In the genomic region with DNA sequence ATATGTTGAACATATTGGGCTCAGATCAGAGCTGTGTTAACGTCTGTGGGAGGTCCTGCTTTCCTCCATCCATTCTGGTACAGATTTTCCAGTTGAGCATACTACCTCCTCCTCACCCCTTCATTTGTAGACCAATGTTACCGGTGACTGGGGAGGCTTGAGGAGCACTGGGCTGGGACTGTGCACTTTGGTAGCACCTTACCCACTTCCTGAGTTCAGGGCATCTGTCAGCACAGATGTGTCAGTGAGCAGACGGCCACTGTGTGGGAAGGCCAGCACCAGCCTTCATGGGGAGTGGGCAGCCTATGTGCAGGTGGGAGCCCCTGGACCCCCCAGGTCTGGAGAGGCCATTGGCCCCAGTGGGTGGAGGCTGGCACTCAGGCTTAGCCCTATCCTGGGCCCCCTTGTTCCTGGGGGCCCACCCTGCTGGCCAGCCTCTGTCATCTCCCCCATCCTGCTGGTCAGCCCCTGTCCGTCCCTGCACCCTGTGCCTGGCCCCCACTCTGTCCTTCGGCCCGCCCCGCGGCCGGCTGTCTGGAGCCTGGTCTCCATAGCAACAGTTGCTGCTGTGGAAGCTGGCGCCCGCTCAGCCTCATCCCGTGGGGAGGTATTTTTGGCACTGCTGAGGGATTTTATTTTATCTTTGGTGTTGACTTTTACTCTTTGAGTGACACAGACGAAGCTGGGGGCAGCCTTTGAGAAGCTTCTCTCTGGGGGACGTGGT, we compare ENCODE assay signal across 10 cellular contexts. TPM values are rescaled to one million over a fixed set of nuclear protein-coding genes. Genes with fewer than 3 reads are reported as not detected.
DNase-seq lines count a peak whose midpoint lies in the region; ATAC-seq and TF ChIP-seq lines count a peak whose summit lies in the region.
"Had no signal": no experiment of that assay in that cellular context is flagged by ENCODE, and none has a peak within 500 bp of the region (broad histone marks: within the 10 kb centered on the region; RNA-seq: fewer than 3 reads in every experiment).

No MANE protein-coding gene starts in this region.

- DNase-seq in HFFc6: peak; percentile 30
- peak; percentile 79 to 95 (median 91) for DNase-seq in right cardiac atrium
- DNase-seq in sigmoid colon: peak; percentile 89
- DNase-seq in activated CD4-positive, alpha-beta T cell treated with anti-CD3 and anti-CD28 coated beads, Interleukin-2, amount 50 U/mL, for 1 hour: no peak
- no peak for DNase-seq in effector memory CD4-positive, alpha-beta T cell
- DNase-seq: HCEC 1CT had no signal

- H3K4me1 Mint-ChIP-seq in HFFc6 (ENCODE audit: low read depth): peaks cover 17% of the 10 kb centered on the region
- H3K4me1 Mint-ChIP-seq in activated T-helper 17 cell treated with anti-CD3 and anti-CD28 coated beads, Interleukin-2, amount 50 U/mL, for 72 hours: peaks cover 6% of the 10 kb centered on the region

- WGBS in right cardiac atrium: 13% methylated on average over 14 of the region's 14 CpGs
- 13 to 38% methylated on average over 14 of the region's 14 CpGs for WGBS in sigmoid colon, 2 donors

- H3K9me3 ChIP-seq in right cardiac atrium (ENCODE audit: control insufficient read depth, low read length): no peaks in the 10 kb centered on the region
- H3K9me3 ChIP-seq in sigmoid colon: no peaks in the 10 kb centered on the region
- H3K9me3 ChIP-seq in effector memory CD4-positive, alpha-beta T cell (ENCODE audit: control insufficient read depth, low read length): no peaks in the 10 kb centered on the region

- no peaks in the 10 kb centered on the region for H3K36me3 ChIP-seq in sigmoid colon
- no peaks in the 10 kb centered on the region for H3K36me3 ChIP-seq in effector memory CD4-positive, alpha-beta T cell (ENCODE audit: control insufficient read depth, insufficient read depth, low read length)

- peaks cover 5% of the 10 kb centered on the region; the same call in 1 of the 2 replicates for H3K36me3 Mint-ChIP-seq in HFFc6 (ENCODE audit: low read depth)
- H3K36me3 Mint-ChIP-seq in activated T-helper 17 cell treated with anti-CD3 and anti-CD28 coated beads, Interleukin-2, amount 50 U/mL, for 72 hours (ENCODE audit: low read depth): no peaks in the 10 kb centered on the region

- H3K27ac Mint-ChIP-seq in HFFc6: no peak overlapping the region; the same call in 1 of the 2 replicates
- no peak overlapping the region for H3K27ac Mint-ChIP-seq in activated T-helper 17 cell treated with anti-CD3 and anti-CD28 coated beads, Interleukin-2, amount 50 U/mL, for 72 hours

- intact Hi-C loops in right cardiac atrium (cut with DNase I): no loop called here
- intact Hi-C loops in sigmoid colon (cut with DNase I): loop anchor here (2.0 kb wide), 1 partner anchor 44 kb away; no protein-coding TSS in a partner anchor

- peak in 1 of 4 donors; percentile 70 for TF ChIP-seq EP300 in sigmoid colon (IDR thresholded peaks at IDR 0.05)

- no peak overlapping the region for H3K4me3 Mint-ChIP-seq in HFFc6
- no peak overlapping the region for H3K4me3 Mint-ChIP-seq in activated T-helper 17 cell treated with anti-CD3 and anti-CD28 coated beads, Interleukin-2, amount 50 U/mL, for 72 hours

- H3K27ac ChIP-seq in right cardiac atrium (ENCODE audit: low read length) (peak overlapping the region; percentile 93), sigmoid colon (peak overlapping the region; percentile 77 to 86 (median 84))
- H3K27ac ChIP-seq in effector memory CD4-positive, alpha-beta T cell (ENCODE audit: insufficient read depth, low read length, poor library complexity, severe bottlenecking): no peak overlapping the region

- no peak overlapping the region for H3K4me3 ChIP-seq in right cardiac atrium (ENCODE audit: low read length)
- no peak overlapping the region for H3K4me3 ChIP-seq in sigmoid colon
- no peak overlapping the region for H3K4me3 ChIP-seq in effector memory CD4-positive, alpha-beta T cell (ENCODE audit: insufficient read depth, low read depth, low read length, poor library complexity, severe bottlenecking)

- peaks cover 16% of the 10 kb centered on the region for H3K4me1 ChIP-seq in right cardiac atrium (ENCODE audit: control insufficient read depth, insufficient read depth, low read length)
- H3K4me1 ChIP-seq in sigmoid colon: peaks cover 0 to 92% (median 87%) of the 10 kb centered on the region in 4 donors
- no peaks in the 10 kb centered on the region for H3K4me1 ChIP-seq in effector memory CD4-positive, alpha-beta T cell (ENCODE audit: control insufficient read depth, insufficient read depth, low read length, poor library complexity, severe bottlenecking)

- H3K27me3 ChIP-seq in right cardiac atrium (ENCODE audit: control insufficient read depth, insufficient read depth): no peaks in the 10 kb centered on the region
- H3K27me3 ChIP-seq in sigmoid colon: no peaks in the 10 kb centered on the region
- no peaks in the 10 kb centered on the region for H3K27me3 ChIP-seq in effector memory CD4-positive, alpha-beta T cell (replicated peaks; ENCODE audit: control insufficient read depth, insufficient read depth, low read length, poor library complexity, severe bottlenecking)

- TF ChIP-seq POLR2A in sigmoid colon (IDR thresholded peaks at IDR 0.05): no peak

- peaks cover 22% of the 10 kb centered on the region for H3K27me3 Mint-ChIP-seq in HFFc6 (ENCODE audit: insufficient read depth)
- H3K27me3 Mint-ChIP-seq in activated T-helper 17 cell treated with anti-CD3 and anti-CD28 coated beads, Interleukin-2, amount 50 U/mL, for 72 hours: no peaks in the 10 kb centered on the region

- TF ChIP-seq CTCF in HFFc6 (IDR thresholded peaks at IDR 0.05) (no peak), sigmoid colon (IDR thresholded peaks at IDR 0.05) (no peak)

- peaks cover 11% of the 10 kb centered on the region for H3K9me3 Mint-ChIP-seq in HFFc6
- peaks cover 6% of the 10 kb centered on the region for H3K9me3 Mint-ChIP-seq in activated T-helper 17 cell treated with anti-CD3 and anti-CD28 coated beads, Interleukin-2, amount 50 U/mL, for 72 hours

- peak; percentile 59 for ATAC-seq in activated T-helper 17 cell treated with anti-CD3 and anti-CD28 coated beads, Interleukin-2, amount 50 U/mL, for 72 hours (replicated peaks)
- peak; percentile 73 to 79 for ATAC-seq in right cardiac atrium
- no peak for ATAC-seq in HG03378 (IDR thresholded peaks at IDR 0.05; ENCODE audit: unreplicated experiment)
- ATAC-seq in HG03135 (IDR thresholded peaks at IDR 0.05; ENCODE audit: unreplicated experiment): no peak

RNA-seq across cellular contexts. Expression of a gene that starts 21.3 kb away (rescaled TPM):
- not detected for total RNA-seq in HFFc6 (2021; fragmentation: NEBNext Ultra II Directional; extraction: Animal tissue kit (Norgen Biotek cat#: 25700))
- under 1 TPM; 0.39 to 0.93 TPM for total RNA-seq in activated T-helper 17 cell treated with anti-CD3 and anti-CD28 coated beads, Interleukin-2, amount 50 U/mL, for 72 hours
- total RNA-seq in right cardiac atrium: 100 to 1,000 TPM; 217 to 322 (median 278) TPM
- 167 TPM for polyA plus RNA-seq in right cardiac atrium
- 10 to 100 TPM; 16.0 to 95.8 (median 29.0) TPM for total RNA-seq in sigmoid colon
- 10 to 100 TPM; 12.6 to 80.1 (median 19.0) TPM for polyA plus RNA-seq in sigmoid colon
- total RNA-seq: lung microvascular endothelial cell had no signal

Comparison
In these comparisons a context has a peak if more than half of its experiments do, and no peak if none do; other contexts are left out.
1. DNase-seq: peak in HFFc6 (single experiment), right cardiac atrium (3 of 3) and sigmoid colon (single experiment); none in activated CD4-positive, alpha-beta T cell treated with anti-CD3 and anti-CD28 coated beads, Interleukin-2, amount 50 U/mL, for 1 hour (single experiment) and effector memory CD4-positive, alpha-beta T cell (0 of 3).
2. ATAC-seq: peak in activated T-helper 17 cell treated with anti-CD3 and anti-CD28 coated beads, Interleukin-2, amount 50 U/mL, for 72 hours (single experiment) and right cardiac atrium (2 of 2); none in HG03378 (single experiment) and HG03135 (single experiment).
3. RNA of a gene that starts 21.3 kb away (total RNA-seq): 217 to 322 TPM in right cardiac atrium and 16.0 to 95.8 TPM in sigmoid colon; 0.39 to 0.93 TPM in activated T-helper 17 cell treated with anti-CD3 and anti-CD28 coated beads, Interleukin-2, amount 50 U/mL, for 72 hours and not detected in HFFc6; every median in the first group is over 4 times any median in the second.